In genomic region chr4:123822353-123822752, GRCh38 we compare ENCODE assay signal across 16 cellular contexts.
A peak's percentile ranks its signal among the peaks of the same experiment; 100 is the strongest.
DNase-seq lines count a peak whose midpoint lies in the region; ATAC-seq and TF ChIP-seq lines count a peak whose summit lies in the region.
"Had no signal": no experiment of that assay in that cellular context is flagged by ENCODE, and none has a peak within 500 bp of the region (broad histone marks: within the 10 kb centered on the region; RNA-seq: fewer than 3 reads in every experiment).

No MANE protein-coding gene starts in this region.

- DNase-seq in HFFc6 (no peak), SJSA1 (ENCODE audit: low read depth in 1 of 2, low spot score in 2 of 2) (no peak), hepatocyte (ENCODE audit: low spot score) (no peak), osteocyte (ENCODE audit: extremely low spot score, unreplicated experiment) (no peak), HuH-7 (ENCODE audit: low spot score) (no peak), left cardiac atrium (no peak), GM13977 (ENCODE audit: low spot score) (no peak)
- no peak for DNase-seq in activated T-helper 2 cell treated with anti-CD3 and anti-CD28 coated beads, Interferon-gamma antibody, Interleukin-2, Interleukin-4, amounts not matched to agents 10 μg/mL and 5 μg/mL and 100 μg/mL, durations not matched to agents 14 hours and 24 hours and 36 hours (ENCODE audit: low spot score)
- DNase-seq: C1 segment of cervical spinal cord; Calu3; CD4-positive, alpha-beta T cell; DMS 273 treated with DMSO at 0.1 percent for 48 hours; H7 had no signal

- no peaks in the 10 kb centered on the region for H3K27me3 Mint-ChIP-seq in HFFc6 (ENCODE audit: insufficient read depth)
- no peaks in the 10 kb centered on the region for H3K27me3 Mint-ChIP-seq in osteocyte (ENCODE audit: unreplicated experiment)
- peaks cover 2% of the 10 kb centered on the region for H3K27me3 Mint-ChIP-seq in activated T-helper 2 cell treated with anti-CD3 and anti-CD28 coated beads, Interferon-gamma antibody, Interleukin-2, Interleukin-4, amounts not matched to agents 10 μg/mL and 5 μg/mL and 100 μg/mL, durations not matched to agents 14 hours and 24 hours and 36 hours (ENCODE audit: low read depth)

- no peaks in the 10 kb centered on the region for H3K79me2 ChIP-seq in hepatocyte

- no peaks in the 10 kb centered on the region for H3K36me3 ChIP-seq in SJSA1
- H3K36me3 ChIP-seq in hepatocyte (replicated peaks; ENCODE audit: insufficient read depth, low read depth): no peaks in the 10 kb centered on the region

- no peak overlapping the region for H3K4me2 ChIP-seq in hepatocyte
- H3K4me2 ChIP-seq: GM23338 had no signal

- H2AFZ ChIP-seq in hepatocyte: no peak overlapping the region
- H2AFZ ChIP-seq: GM23338 had no signal

- H3K27me3 ChIP-seq in SJSA1 (replicated peaks): no peaks in the 10 kb centered on the region
- no peaks in the 10 kb centered on the region for H3K27me3 ChIP-seq in hepatocyte

- H3K4me3 Mint-ChIP-seq in HFFc6 (no peak overlapping the region), osteocyte (ENCODE audit: unreplicated experiment) (no peak overlapping the region)
- no peak overlapping the region for H3K4me3 Mint-ChIP-seq in activated T-helper 2 cell treated with anti-CD3 and anti-CD28 coated beads, Interferon-gamma antibody, Interleukin-2, Interleukin-4, amounts not matched to agents 10 μg/mL and 5 μg/mL and 100 μg/mL, durations not matched to agents 14 hours and 24 hours and 36 hours (ENCODE audit: low read depth)
- H3K4me3 Mint-ChIP-seq: B cell; CD4-positive, alpha-beta T cell; GM23338; IgD-negative memory B cell had no signal

- H3K4me3 ChIP-seq in SJSA1 (no peak overlapping the region), hepatocyte (no peak overlapping the region)
- H3K4me3 ChIP-seq: GM23338 had no signal

- H3K9me2 ChIP-seq in hepatocyte (replicated peaks; ENCODE audit: insufficient read depth): no peaks in the 10 kb centered on the region

- H4K20me1 ChIP-seq in hepatocyte (ENCODE audit: insufficient read depth, poor library complexity, severe bottlenecking): no peaks in the 10 kb centered on the region

- no peak for ATAC-seq in left cardiac atrium
- ATAC-seq: GM23338 had no signal

- WGBS in hepatocyte (ENCODE audit: low lambda C conversion rate, missing lambda C conversion rate): 60% methylated on average over 2 of the region's 2 CpGs

- TF ChIP-seq CTCF in HFFc6 (IDR thresholded peaks at IDR 0.05): no peak
- no peak for TF ChIP-seq CTCF in hepatocyte (IDR thresholded peaks at IDR 0.05; ENCODE audit: poor library complexity)
- no peak for TF ChIP-seq CTCF in osteocyte (IDR thresholded peaks at IDR 0.05)
- no peak for TF ChIP-seq CTCF in GM13977 (IDR thresholded peaks at IDR 0.05; ENCODE audit: extremely low read depth, insufficient read depth, missing control alignments)

- intact Hi-C loops in activated T-helper 2 cell treated with anti-CD3 and anti-CD28 coated beads, Interferon-gamma antibody, Interleukin-2, Interleukin-4, amounts not matched to agents 10 μg/mL and 5 μg/mL and 100 μg/mL, durations not matched to agents 14 hours and 24 hours and 36 hours (cut with micrococcal nuclease): no loop called here
- intact Hi-C loops in left cardiac atrium (cut with DNase I): no loop called here

- H3K4me1 ChIP-seq in SJSA1 (replicated peaks): peaks cover 21% of the 10 kb centered on the region
- no peaks in the 10 kb centered on the region for H3K4me1 ChIP-seq in hepatocyte (ENCODE audit: insufficient read depth)

- in situ Hi-C loops in GM13977 (cut with MboI; ENCODE audit: low pct_unique_long_range_greater_than_20kb, low sequenced_read_pairs, unreplicated experiment): no loop called here

- H3K27ac Mint-ChIP-seq in HFFc6: peak overlapping the region; percentile 3
- peak overlapping the region; percentile 37 for H3K27ac Mint-ChIP-seq in osteocyte (ENCODE audit: unreplicated experiment)
- H3K27ac Mint-ChIP-seq in activated T-helper 2 cell treated with anti-CD3 and anti-CD28 coated beads, Interferon-gamma antibody, Interleukin-2, Interleukin-4, amounts not matched to agents 10 μg/mL and 5 μg/mL and 100 μg/mL, durations not matched to agents 14 hours and 24 hours and 36 hours: no peak overlapping the region
- H3K27ac Mint-ChIP-seq: B cell; CD4-positive, alpha-beta T cell; GM23338; IgD-negative memory B cell had no signal

- H3K36me3 Mint-ChIP-seq in HFFc6 (ENCODE audit: low read depth) (peaks cover 11% of the 10 kb centered on the region; the same call in 1 of the 2 replicates), osteocyte (ENCODE audit: unreplicated experiment) (peaks cover 2% of the 10 kb centered on the region)
- no peaks in the 10 kb centered on the region for H3K36me3 Mint-ChIP-seq in activated T-helper 2 cell treated with anti-CD3 and anti-CD28 coated beads, Interferon-gamma antibody, Interleukin-2, Interleukin-4, amounts not matched to agents 10 μg/mL and 5 μg/mL and 100 μg/mL, durations not matched to agents 14 hours and 24 hours and 36 hours (ENCODE audit: low read depth)
- H3K36me3 Mint-ChIP-seq: IgD-negative memory B cell had no signal

- H3K27ac ChIP-seq in SJSA1 (peak overlapping the region; percentile 3; the same call in 1 of the 2 replicates), hepatocyte (peak overlapping the region; percentile 12)

- H3K9me3 ChIP-seq in SJSA1 (replicated peaks) (no peaks in the 10 kb centered on the region), hepatocyte (ENCODE audit: low read depth) (no peaks in the 10 kb centered on the region)

- H3K4me1 Mint-ChIP-seq in HFFc6 (ENCODE audit: low read depth) (peaks cover 69% of the 10 kb centered on the region), osteocyte (ENCODE audit: unreplicated experiment) (peaks cover 45% of the 10 kb centered on the region)
- H3K4me1 Mint-ChIP-seq in activated T-helper 2 cell treated with anti-CD3 and anti-CD28 coated beads, Interferon-gamma antibody, Interleukin-2, Interleukin-4, amounts not matched to agents 10 μg/mL and 5 μg/mL and 100 μg/mL, durations not matched to agents 14 hours and 24 hours and 36 hours (ENCODE audit: low read depth): no peaks in the 10 kb centered on the region
- H3K4me1 Mint-ChIP-seq: B cell, GM23338, IgD-negative memory B cell had no signal

- no peaks in the 10 kb centered on the region; the same call in 1 of the 2 replicates for H3K9me3 Mint-ChIP-seq in HFFc6
- no peaks in the 10 kb centered on the region for H3K9me3 Mint-ChIP-seq in osteocyte (ENCODE audit: unreplicated experiment)
- no peaks in the 10 kb centered on the region for H3K9me3 Mint-ChIP-seq in activated T-helper 2 cell treated with anti-CD3 and anti-CD28 coated beads, Interferon-gamma antibody, Interleukin-2, Interleukin-4, amounts not matched to agents 10 μg/mL and 5 μg/mL and 100 μg/mL, durations not matched to agents 14 hours and 24 hours and 36 hours
- H3K9me3 Mint-ChIP-seq: CD4-positive, alpha-beta T cell; IgD-negative memory B cell had no signal
